In the genomic region with DNA sequence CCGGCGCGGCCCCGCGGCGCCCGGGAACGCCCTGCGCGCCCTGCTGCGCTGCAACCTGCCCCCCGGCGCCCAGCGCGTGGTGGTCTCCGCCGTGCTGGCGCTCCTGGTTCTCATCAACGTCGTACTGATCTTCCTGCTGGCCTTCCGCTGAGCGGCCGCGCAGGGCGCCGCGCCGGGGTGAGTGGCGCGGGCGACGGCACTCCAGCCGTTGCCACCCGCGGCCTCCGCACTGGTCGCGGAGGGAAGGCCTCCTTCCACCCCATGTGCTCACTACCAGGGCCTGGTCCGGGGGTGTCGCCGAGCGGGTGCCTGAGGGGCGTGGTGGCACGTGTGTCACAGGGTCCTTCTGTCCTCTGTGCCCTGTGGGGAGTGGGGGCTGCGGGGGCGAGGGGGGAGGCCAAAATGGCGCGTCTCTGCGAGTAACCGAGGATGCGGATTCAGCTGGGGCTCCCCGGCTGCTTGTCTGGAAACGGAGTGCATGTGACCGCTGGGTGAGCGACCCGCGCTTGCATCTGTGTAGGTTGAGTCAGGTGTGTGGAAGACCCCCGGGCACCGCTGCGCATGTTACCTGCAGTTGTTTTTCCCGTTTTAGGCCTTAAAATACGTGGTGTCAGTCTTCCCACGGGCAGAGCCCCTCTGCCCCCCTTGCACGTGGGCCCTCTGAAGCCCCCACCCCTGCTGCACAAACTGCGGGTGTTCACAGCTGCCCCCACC, we compare ENCODE assay signal across 9 cellular contexts. TPM values are rescaled to one million over a fixed set of nuclear protein-coding genes. Genes with fewer than 3 reads are reported as not detected.
A peak's percentile ranks its signal among the peaks of the same experiment; 100 is the strongest.
DNase-seq lines count a peak whose midpoint lies in the region; ATAC-seq and TF ChIP-seq lines count a peak whose summit lies in the region.
"Had no signal": no experiment of that assay in that cellular context is flagged by ENCODE, and none has a peak within 500 bp of the region (broad histone marks: within the 10 kb centered on the region; RNA-seq: fewer than 3 reads in every experiment).

No MANE protein-coding gene starts in this region.

- no peaks in the 10 kb centered on the region for H3K9me3 Mint-ChIP-seq in activated T-cell treated with anti-CD3 and anti-CD28 coated beads, Interleukin-2, amount 50 U/mL, for 4 hours

- in situ Hi-C loops in brain microvascular endothelial cell (cut with HindIII; ENCODE audit: low pct_ligation_motif_present, low sequenced_read_pairs), result no loop called here

- H3K36me3 Mint-ChIP-seq in activated T-cell treated with anti-CD3 and anti-CD28 coated beads, Interleukin-2, amount 50 U/mL, for 4 hours (ENCODE audit: insufficient read depth), result no peaks in the 10 kb centered on the region
- H3K36me3 Mint-ChIP-seq: activated CD8-positive, alpha-beta memory T cell treated with anti-CD3 and anti-CD28 coated beads, Interleukin-2, amount 10 ng/mL, durations not matched to agents 7 days and 5 days had no signal

- ATAC-seq in activated T-cell treated with anti-CD3 and anti-CD28 coated beads, Interleukin-2, amount 50 U/mL, for 4 hours, result peak; percentile 12 to 32
- no peak for ATAC-seq in thoracic aorta (ENCODE audit: insufficient number of reproducible peaks, low FRiP score, low read depth)
- ATAC-seq in HG02870 (IDR thresholded peaks at IDR 0.05; ENCODE audit: unreplicated experiment), result no peak

- H3K27me3 ChIP-seq in brain microvascular endothelial cell (replicated peaks), result peaks cover 33% of the 10 kb centered on the region
- no peaks in the 10 kb centered on the region for H3K27me3 ChIP-seq in thoracic aorta (replicated peaks; ENCODE audit: insufficient read depth)

- peaks cover 34% of the 10 kb centered on the region for H3K27me3 Mint-ChIP-seq in activated T-cell treated with anti-CD3 and anti-CD28 coated beads, Interleukin-2, amount 50 U/mL, for 4 hours (ENCODE audit: low read depth)

- peaks cover 9% of the 10 kb centered on the region for H3K4me1 Mint-ChIP-seq in activated T-cell treated with anti-CD3 and anti-CD28 coated beads, Interleukin-2, amount 50 U/mL, for 4 hours (ENCODE audit: low read depth)

- TF ChIP-seq CTCF in brain microvascular endothelial cell (IDR thresholded peaks at IDR 0.05; ENCODE audit: low read depth, low read length, missing control alignments) (no peak), thoracic aorta (IDR thresholded peaks at IDR 0.05) (no peak)

- H3K36me3 ChIP-seq in brain microvascular endothelial cell (replicated peaks) (no peaks in the 10 kb centered on the region), mesodermal cell (ENCODE audit: control insufficient read depth, insufficient read depth, low read length) (no peaks in the 10 kb centered on the region), thoracic aorta (no peaks in the 10 kb centered on the region)

- no peak for DNase-seq in activated T-cell treated with anti-CD3 and anti-CD28 coated beads, Interleukin-2, amount 50 U/mL, for 4 hours
- no peak for DNase-seq in activated T-cell treated with anti-CD3 and anti-CD28 coated beads, Interleukin-2, amount 50 U/mL, for 48 hours
- DNase-seq in brain microvascular endothelial cell (no peak), thoracic aorta (ENCODE audit: low spot score) (no peak), RKO (ENCODE audit: low spot score) (no peak), iPS-NIHi7 (ENCODE audit: extremely low spot score) (no peak)

- H3K4me3 ChIP-seq in brain microvascular endothelial cell (ENCODE audit: low read depth, low read length) (peak overlapping the region; percentile 39), mesodermal cell (ENCODE audit: extremely low read depth, insufficient read depth, low read length, poor library complexity, severe bottlenecking) (peak overlapping the region; percentile 33), thoracic aorta (peak overlapping the region; percentile 63)

- H3K4me3 Mint-ChIP-seq in activated T-cell treated with anti-CD3 and anti-CD28 coated beads, Interleukin-2, amount 50 U/mL, for 4 hours, result peak overlapping the region; percentile 24
- H3K4me3 Mint-ChIP-seq: activated CD8-positive, alpha-beta memory T cell treated with anti-CD3 and anti-CD28 coated beads, Interleukin-2, amount 10 ng/mL, durations not matched to agents 7 days and 5 days had no signal

- H3K9me3 ChIP-seq in mesodermal cell (ENCODE audit: control insufficient read depth, low read length) (no peaks in the 10 kb centered on the region), thoracic aorta (no peaks in the 10 kb centered on the region)

- H3K4me1 ChIP-seq in mesodermal cell (ENCODE audit: control insufficient read depth, insufficient read depth, low read length, poor library complexity, severe bottlenecking) (peaks cover 7% of the 10 kb centered on the region), thoracic aorta (ENCODE audit: control insufficient read depth in 1 of 2, low read depth in 2 of 2) (peaks cover 0 to 9% of the 10 kb centered on the region in 2 donors)

- WGBS in mesodermal cell (ENCODE audit: insufficient coverage in 2 of 2), 2 experiments, result 7 to 14% methylated on average over 43 to 55 of the region's 65 CpGs

- H3K27ac ChIP-seq in brain microvascular endothelial cell (no peak overlapping the region), mesodermal cell (ENCODE audit: low read depth, low read length, severe bottlenecking) (no peak overlapping the region), thoracic aorta (no peak overlapping the region)

RNA-seq across cellular contexts. Expression of a gene that starts 58.0 kb away (rescaled TPM):
- 100 to 1,000 TPM; 101 to 111 (median 107) TPM for total RNA-seq in activated T-cell treated with anti-CD3 and anti-CD28 coated beads, Interleukin-2, amount 50 U/mL, for 4 hours
- polyA plus RNA-seq in mesodermal cell (2013, experiment 1 of 2), result 77.8 TPM
- polyA plus RNA-seq in mesodermal cell (2013, experiment 2 of 2), result 66.0 TPM
- 100 to 1,000 TPM; 144 to 156 TPM for total RNA-seq in thoracic aorta

Comparison
In these comparisons a context has a peak if more than half of its experiments do, and no peak if none do; other contexts are left out.
1. ATAC-seq: peak in activated T-cell treated with anti-CD3 and anti-CD28 coated beads, Interleukin-2, amount 50 U/mL, for 4 hours (2 of 2); none in thoracic aorta (single experiment) and HG02870 (single experiment).
2. Peak in every context shown above with its lines, with median percentiles within 50 percentile points of each other: H3K4me3 ChIP-seq.